In the genomic region with DNA sequence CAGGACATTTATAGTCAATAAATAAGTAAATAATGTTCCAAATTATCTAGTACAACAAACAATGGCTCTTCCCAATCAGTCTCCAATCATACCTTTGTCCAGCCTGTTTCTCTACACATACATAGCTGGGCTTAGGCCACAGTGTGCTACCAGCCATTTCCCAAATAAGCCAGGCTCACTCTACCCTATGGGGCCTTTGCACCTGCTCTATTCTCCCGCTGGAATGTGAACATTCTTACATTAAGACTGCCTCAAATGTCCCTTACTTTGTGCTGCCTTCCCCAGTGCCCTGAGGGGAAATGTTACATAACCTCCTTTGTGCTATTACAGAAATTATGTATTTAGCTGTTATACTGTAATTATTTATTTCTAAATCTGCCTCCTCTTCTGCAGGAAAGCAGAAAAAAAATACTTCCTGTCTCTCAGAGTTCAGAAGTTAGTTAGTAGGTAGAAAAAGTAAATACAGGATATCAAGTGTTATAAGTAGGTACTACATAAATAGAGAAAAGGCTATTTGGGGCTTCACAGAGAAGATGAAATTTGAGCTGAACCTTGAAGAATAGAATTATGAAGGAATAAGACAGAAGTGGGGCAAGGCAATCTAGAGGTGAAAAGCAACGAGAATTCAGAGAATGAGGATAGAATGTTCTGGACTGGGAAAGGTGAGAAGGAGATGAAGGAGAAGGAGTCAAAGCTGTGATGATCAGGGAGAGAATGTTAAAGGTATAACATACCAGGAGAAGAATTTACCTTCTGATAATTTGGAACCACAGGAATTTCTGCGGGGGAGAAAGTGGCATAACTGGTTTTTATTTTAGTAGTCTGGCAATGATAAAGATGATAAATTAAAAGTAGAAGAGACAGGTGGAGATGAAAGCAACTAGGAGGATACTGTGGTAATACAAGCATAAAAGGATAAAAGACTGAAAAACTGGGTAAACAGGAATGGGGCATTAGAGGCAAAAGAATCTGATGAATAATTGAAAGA, we compare ENCODE assay signal across 10 cellular contexts. TPM values are rescaled to one million over a fixed set of nuclear protein-coding genes. Genes with fewer than 3 reads are reported as not detected.
DNase-seq lines count a peak whose midpoint lies in the region; ATAC-seq and TF ChIP-seq lines count a peak whose summit lies in the region.
"Had no signal": no experiment of that assay in that cellular context is flagged by ENCODE, and none has a peak within 500 bp of the region (broad histone marks: within the 10 kb centered on the region; RNA-seq: fewer than 3 reads in every experiment).

No MANE protein-coding gene starts in this region.

- 38 to 43% methylated on average over 3 of the region's 3 CpGs for WGBS in body of pancreas, 2 donors
- WGBS in ovary, 3 donors = 80 to 86% (median 82%) methylated on average over 3 of the region's 3 CpGs
- 53 to 68% (median 62%) methylated on average over 3 of the region's 3 CpGs for WGBS in spleen, 5 donors

- intact Hi-C loops in body of pancreas (cut with DNase I) = no loop called here
- intact Hi-C loops in ovary (cut with DNase I) = no loop called here
- intact Hi-C loops in spleen (cut with DNase I; ENCODE audit: low total_unique reads) = no loop called here

- TF ChIP-seq CTCF in body of pancreas (IDR thresholded peaks at IDR 0.05) (no peak), neutrophil (IDR thresholded peaks at IDR 0.05) (no peak), ovary (IDR thresholded peaks at IDR 0.05) (no peak), spleen (IDR thresholded peaks at IDR 0.05 in 8 of 11, conservative IDR thresholded peaks at IDR 0.05 in 3 of 11) (no peak)

- no peak for TF ChIP-seq EP300 in ovary (IDR thresholded peaks at IDR 0.05)

- H3K27ac ChIP-seq in body of pancreas = peak overlapping the region in 1 of 4 donors; percentile 54
- peak overlapping the region; percentile 66 for H3K27ac ChIP-seq in neutrophil
- H3K27ac ChIP-seq in ovary = no peak overlapping the region
- H3K27ac ChIP-seq in spleen = peak overlapping the region in 4 of 8 donors; percentile 4 to 47 (median 35)

- H3K36me3 ChIP-seq in body of pancreas (replicated peaks in 1 of 2; ENCODE audit: insufficient read depth in 1 of 2, low read depth in 2 of 2) (no peaks in the 10 kb centered on the region), neutrophil (no peaks in the 10 kb centered on the region), ovary (no peaks in the 10 kb centered on the region), spleen (peaks cover 0 to 4% (median 0%) of the 10 kb centered on the region in 6 donors)

- peak; percentile 27 for ATAC-seq in body of pancreas
- no peak for ATAC-seq in GM21423 (IDR thresholded peaks at IDR 0.05; ENCODE audit: unreplicated experiment)

- H3K9me3 ChIP-seq in body of pancreas (no peaks in the 10 kb centered on the region), neutrophil (no peaks in the 10 kb centered on the region), ovary (no peaks in the 10 kb centered on the region), spleen (no peaks in the 10 kb centered on the region)

- H3K4me1 ChIP-seq in body of pancreas = peaks cover 48% of the 10 kb centered on the region
- H3K4me1 ChIP-seq in neutrophil (ENCODE audit: control insufficient read depth in 1 of 2, insufficient read depth in 1 of 2, low read depth in 1 of 2, low read length in 1 of 2) = peaks cover 34 to 66% of the 10 kb centered on the region in 2 experiments
- peaks cover 12% of the 10 kb centered on the region for H3K4me1 ChIP-seq in ovary (ENCODE audit: insufficient read depth)
- peaks cover 21 to 98% (median 79%) of the 10 kb centered on the region in 6 donors for H3K4me1 ChIP-seq in spleen

- DNase-seq in DMS79 treated with DMSO at 0.1 percent for 48 hours (lab: John Stamatoyannopoulos, UW) = peak; percentile 7
- DNase-seq in DMS79 (lab: John Stamatoyannopoulos, UW) = no peak
- DNase-seq in M059J (ENCODE audit: low read depth) = peak; percentile 4
- DNase-seq in body of pancreas = no peak
- DNase-seq in ovary = no peak
- no peak for DNase-seq in spleen
- DNase-seq: IMR-90, islet precursor cell had no signal

- TF ChIP-seq POLR2A in body of pancreas (IDR thresholded peaks at IDR 0.05) = no peak
- no peak for TF ChIP-seq POLR2A in ovary (IDR thresholded peaks at IDR 0.05)
- no peak for TF ChIP-seq POLR2A in spleen (IDR thresholded peaks at IDR 0.05)

- no peak overlapping the region for H3K4me3 ChIP-seq in body of pancreas
- peak overlapping the region in 1 of 2 experiments; percentile 7 for H3K4me3 ChIP-seq in neutrophil (ENCODE audit: low read depth in 1 of 2, low read length in 1 of 2)
- no peak overlapping the region for H3K4me3 ChIP-seq in ovary
- no peak overlapping the region for H3K4me3 ChIP-seq in spleen

- no peaks in the 10 kb centered on the region for H3K27me3 ChIP-seq in body of pancreas
- no peaks in the 10 kb centered on the region for H3K27me3 ChIP-seq in neutrophil
- no peaks in the 10 kb centered on the region for H3K27me3 ChIP-seq in ovary
- H3K27me3 ChIP-seq in spleen (replicated peaks in 1 of 7) = no peaks in the 10 kb centered on the region

RNA-seq across cellular contexts. Expression of gene ROCK1, which starts 37.0 kb away (rescaled TPM):
- total RNA-seq in M059J (2014; rRNA removed; shearing (Covaris generic)) = 6.3 and 8.9 TPM in 2 replicates
- total RNA-seq in body of pancreas (10 to 100 TPM; 27.7 to 43.1 TPM), ovary (10 to 100 TPM; 35.0 to 47.7 (median 43.5) TPM), spleen (100 to 1,000 TPM in 2 of 7 donors, 10 to 100 TPM in 5; 62.7 to 111 (median 88.3) TPM)
- polyA plus RNA-seq in ovary (10 to 100 TPM; 18.3 to 42.6 TPM), spleen (10 to 100 TPM in 1 of 3 donors, 1 to 10 TPM in 2; 8.9 to 14.7 (median 9.1) TPM)

Comparison
In these comparisons a context has a peak if more than half of its experiments do, and no peak if none do; other contexts are left out.
1. DNase-seq: peak in DMS79 treated with DMSO at 0.1 percent for 48 hours (single experiment) and M059J (single experiment); none in DMS79 (single experiment), body of pancreas (0 of 4), ovary (0 of 5) and spleen (single experiment).